ENCODE assay signal across 16 cellular contexts in the genomic region with DNA sequence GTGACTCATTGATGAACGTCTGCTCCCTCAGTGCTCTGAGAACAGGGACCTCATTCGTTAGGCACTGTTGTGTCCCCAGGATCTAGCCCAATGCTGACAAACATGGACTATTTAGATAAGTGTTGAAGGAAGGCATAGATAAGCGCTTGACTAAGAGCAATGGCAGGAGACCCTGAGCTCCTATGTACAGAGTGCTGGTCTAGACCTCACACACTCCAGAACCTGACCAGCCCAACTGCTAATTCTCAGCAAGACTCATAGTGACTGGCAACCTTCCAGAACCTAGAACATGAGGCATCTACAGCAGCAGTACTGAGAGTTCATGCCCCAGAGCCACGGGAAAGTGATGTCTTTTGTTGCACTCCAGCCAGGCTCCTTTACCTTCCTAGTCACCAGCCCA.
DNase-seq lines count a peak whose midpoint lies in the region; ATAC-seq and TF ChIP-seq lines count a peak whose summit lies in the region.
"Had no signal": no experiment of that assay in that cellular context is flagged by ENCODE, and none has a peak within 500 bp of the region (broad histone marks: within the 10 kb centered on the region; RNA-seq: fewer than 3 reads in every experiment).

No MANE protein-coding gene starts in this region.

- H3K9me3 ChIP-seq in right atrium auricular region (no peaks in the 10 kb centered on the region), heart left ventricle (peaks cover 0 to 6% (median 0%) of the 10 kb centered on the region in 12 donors), testis (no peaks in the 10 kb centered on the region)
- H3K9me3 ChIP-seq: pancreas had no signal

- intact Hi-C loops in Right ventricle myocardium inferior (cut with DNase I): loop anchor here (2.0 to 5.0 kb wide), 2 partner anchors 61 to 89 kb away; no protein-coding TSS in a partner anchor
- intact Hi-C loops in heart left ventricle (cut with DNase I): loop anchor here in 5 of 10 donors (5.0 to 10.0 kb wide), 5 partner anchors 59 to 379 kb away; no protein-coding TSS in a partner anchor
- intact Hi-C loops in testis (cut with DNase I; ENCODE audit: low total_unique reads): no loop called here

- TF ChIP-seq POLR2A in heart left ventricle (IDR thresholded peaks at IDR 0.05): no peak
- TF ChIP-seq POLR2A in testis (IDR thresholded peaks at IDR 0.05): no peak

- WGBS in heart left ventricle, 4 donors: 66 to 76% (median 71%) methylated on average over 4 of the region's 4 CpGs
- WGBS in testis, 2 donors: 60 to 85% methylated on average over 4 of the region's 4 CpGs

- DNase-seq in Right ventricle myocardium inferior (ENCODE audit: missing footprints): no peak
- DNase-seq in right atrium auricular region (ENCODE audit: low spot score): no peak
- peak; percentile 17 for DNase-seq in astrocyte of the spinal cord (ENCODE audit: low read depth, low spot score)
- DNase-seq in heart left ventricle: no peak
- DNase-seq in testis: peak; percentile 36
- DNase-seq in NCI-H226: no peak
- DNase-seq in DMS53 (lab: John Stamatoyannopoulos, UW): no peak
- DNase-seq: activated CD4-positive, alpha-beta memory T cell treated with anti-CD3 and anti-CD28 coated beads, Interleukin-2, amount 10 ng/mL, durations not matched to agents 7 days and 5 days; activated gamma-delta T cell treated with Interleukin-2 at 50 U/mL for 16 hours; caudate nucleus; DMS79 treated with DMSO at 0.1 percent for 48 hours; KG1; NCI-H1694; pancreas had no signal

- in situ Hi-C loops in astrocyte of the spinal cord (cut with HindIII; ENCODE audit: low sequenced_read_pairs): no loop called here

- no peaks in the 10 kb centered on the region for H3K27me3 ChIP-seq in right atrium auricular region
- no peaks in the 10 kb centered on the region for H3K27me3 ChIP-seq in heart left ventricle
- H3K27me3 ChIP-seq in testis: no peaks in the 10 kb centered on the region
- H3K27me3 ChIP-seq: pancreas had no signal

- ATAC-seq in Right ventricle myocardium inferior (peak; percentile 24), heart left ventricle (peak; percentile 7 to 36 (median 16)), HG02763 (IDR thresholded peaks at IDR 0.05; ENCODE audit: unreplicated experiment) (no peak)
- ATAC-seq: GM12878, pancreas had no signal

- no peaks in the 10 kb centered on the region for H3K36me3 ChIP-seq in right atrium auricular region
- peaks cover 0 to 21% (median 0%) of the 10 kb centered on the region in 9 donors for H3K36me3 ChIP-seq in heart left ventricle
- H3K36me3 ChIP-seq in testis (ENCODE audit: low read depth, missing control alignments): no peaks in the 10 kb centered on the region
- H3K36me3 ChIP-seq: pancreas had no signal

- peaks cover 0 to 25% of the 10 kb centered on the region in 2 donors for H3K4me1 ChIP-seq in right atrium auricular region
- H3K4me1 ChIP-seq in heart left ventricle: peaks cover 0 to 35% (median 7%) of the 10 kb centered on the region in 12 donors
- peaks cover 3% of the 10 kb centered on the region for H3K4me1 ChIP-seq in testis
- H3K4me1 ChIP-seq: pancreas had no signal

- H3K27ac ChIP-seq in right atrium auricular region (no peak overlapping the region), heart left ventricle (peak overlapping the region in 7 of 12 donors; percentile 18 to 85 (median 67)), testis (no peak overlapping the region)
- H3K27ac ChIP-seq: pancreas had no signal

- TF ChIP-seq CTCF in right atrium auricular region (IDR thresholded peaks at IDR 0.05): no peak
- no peak for TF ChIP-seq CTCF in astrocyte of the spinal cord (IDR thresholded peaks at IDR 0.05; ENCODE audit: low read depth, low read length)
- no peak for TF ChIP-seq CTCF in heart left ventricle (IDR thresholded peaks at IDR 0.05)
- no peak for TF ChIP-seq CTCF in testis (IDR thresholded peaks at IDR 0.05)

- H3K4me3 ChIP-seq in right atrium auricular region (no peak overlapping the region), astrocyte of the spinal cord (ENCODE audit: low read depth, low read length) (no peak overlapping the region), heart left ventricle (no peak overlapping the region), testis (no peak overlapping the region)
- H3K4me3 ChIP-seq: GM12878, pancreas had no signal

Comparison
In these comparisons a context has a peak if more than half of its experiments do, and no peak if none do; other contexts are left out.
1. H3K27ac ChIP-seq: peak in heart left ventricle (7 of 12); none in right atrium auricular region (0 of 2) and testis (0 of 2).
2. DNase-seq: peak in astrocyte of the spinal cord (single experiment) and testis (single experiment); none in Right ventricle myocardium inferior (single experiment), right atrium auricular region (single experiment), heart left ventricle (0 of 5), NCI-H226 (single experiment) and DMS53 (single experiment).